ENCODE assay signal across 15 cellular contexts in genomic region chr5:87432460-87432859, GRCh38. TPM values are rescaled to one million over a fixed set of nuclear protein-coding genes. Genes with fewer than 3 reads are reported as not detected.
DNase-seq lines count a peak whose midpoint lies in the region; ATAC-seq and TF ChIP-seq lines count a peak whose summit lies in the region.
"Had no signal": no experiment of that assay in that cellular context is flagged by ENCODE, and none has a peak within 500 bp of the region (broad histone marks: within the 10 kb centered on the region; RNA-seq: fewer than 3 reads in every experiment).

No MANE protein-coding gene starts in this region.

- POLR2A ChIA-PET in activated CD8-positive, alpha-beta T cell treated with anti-CD3 and anti-CD28 coated beads for 36 hours (lab: Charles Lee) = no interaction called here
- POLR2A ChIA-PET in activated CD8-positive, alpha-beta T cell treated with anti-CD3 and anti-CD28 coated beads, Interleukin-2, amount 10 ng/mL, durations not matched to agents 7 days and 5 days (lab: Charles Lee) = no interaction called here

- peaks cover 10% of the 10 kb centered on the region for H3K27me3 Mint-ChIP-seq in activated CD8-positive, alpha-beta T cell treated with anti-CD3 and anti-CD28 coated beads for 36 hours
- peaks cover 8% of the 10 kb centered on the region for H3K27me3 Mint-ChIP-seq in activated CD8-positive, alpha-beta T cell treated with anti-CD3 and anti-CD28 coated beads, Interleukin-2, amount 10 ng/mL, durations not matched to agents 7 days and 5 days (ENCODE audit: low read depth)
- H3K27me3 Mint-ChIP-seq in activated naive CD8-positive, alpha-beta T cell treated with anti-CD3 and anti-CD28 coated beads, Interleukin-2, amount 50 U/mL, for 24 hours = no peaks in the 10 kb centered on the region
- peaks cover 6% of the 10 kb centered on the region for H3K27me3 Mint-ChIP-seq in activated naive CD8-positive, alpha-beta T cell treated with anti-CD3 and anti-CD28 coated beads for 36 hours
- peaks cover 10% of the 10 kb centered on the region for H3K27me3 Mint-ChIP-seq in T-helper 17 cell

- peak; percentile 83 for ATAC-seq in activated CD8-positive, alpha-beta T cell treated with anti-CD3 and anti-CD28 coated beads for 36 hours
- ATAC-seq in activated CD8-positive, alpha-beta T cell treated with anti-CD3 and anti-CD28 coated beads, Interleukin-2, amount 10 ng/mL, durations not matched to agents 7 days and 5 days = no peak
- ATAC-seq in activated naive CD8-positive, alpha-beta T cell treated with anti-CD3 and anti-CD28 coated beads, Interleukin-2, amount 50 U/mL, for 24 hours = peak; percentile 73
- ATAC-seq in T-helper 17 cell (peak; percentile 37), GM18502 (IDR thresholded peaks at IDR 0.05; ENCODE audit: poor library complexity, unreplicated experiment) (no peak), HG03469 (IDR thresholded peaks at IDR 0.05; ENCODE audit: unreplicated experiment) (no peak)
- ATAC-seq in stimulated activated naive CD8-positive, alpha-beta T cell treated with anti-CD3 and anti-CD28 coated beads, Interleukin-15, Interleukin-2, amounts not matched to agents 100 U/mL and 50 U/mL, for 24 hours = peak; percentile 66

- H3K9me3 Mint-ChIP-seq in activated CD8-positive, alpha-beta T cell treated with anti-CD3 and anti-CD28 coated beads for 36 hours = no peaks in the 10 kb centered on the region
- H3K9me3 Mint-ChIP-seq in activated CD8-positive, alpha-beta T cell treated with anti-CD3 and anti-CD28 coated beads, Interleukin-2, amount 10 ng/mL, durations not matched to agents 7 days and 5 days (ENCODE audit: insufficient read depth) = no peaks in the 10 kb centered on the region
- H3K9me3 Mint-ChIP-seq in activated naive CD8-positive, alpha-beta T cell treated with anti-CD3 and anti-CD28 coated beads, Interleukin-2, amount 50 U/mL, for 24 hours = no peaks in the 10 kb centered on the region
- no peaks in the 10 kb centered on the region for H3K9me3 Mint-ChIP-seq in activated naive CD8-positive, alpha-beta T cell treated with anti-CD3 and anti-CD28 coated beads for 36 hours

- TF ChIP-seq CTCF in activated CD8-positive, alpha-beta T cell treated with anti-CD3 and anti-CD28 coated beads for 36 hours (IDR thresholded peaks at IDR 0.05) = no peak

- H3K36me3 Mint-ChIP-seq in activated CD8-positive, alpha-beta T cell treated with anti-CD3 and anti-CD28 coated beads for 36 hours (ENCODE audit: low read depth) = no peaks in the 10 kb centered on the region
- H3K36me3 Mint-ChIP-seq in activated CD8-positive, alpha-beta T cell treated with anti-CD3 and anti-CD28 coated beads, Interleukin-2, amount 10 ng/mL, durations not matched to agents 7 days and 5 days (ENCODE audit: low read depth) = no peaks in the 10 kb centered on the region
- H3K36me3 Mint-ChIP-seq in activated naive CD8-positive, alpha-beta T cell treated with anti-CD3 and anti-CD28 coated beads, Interleukin-2, amount 50 U/mL, for 24 hours (ENCODE audit: low read depth) = no peaks in the 10 kb centered on the region
- no peaks in the 10 kb centered on the region for H3K36me3 Mint-ChIP-seq in activated naive CD8-positive, alpha-beta T cell treated with anti-CD3 and anti-CD28 coated beads for 36 hours
- H3K36me3 Mint-ChIP-seq in T-helper 17 cell (ENCODE audit: low read depth) = peaks cover 2% of the 10 kb centered on the region
- H3K36me3 Mint-ChIP-seq: CD4-positive, CD25-positive, alpha-beta regulatory T cell had no signal

- H3K4me3 Mint-ChIP-seq in activated CD8-positive, alpha-beta T cell treated with anti-CD3 and anti-CD28 coated beads for 36 hours = no peak overlapping the region
- no peak overlapping the region for H3K4me3 Mint-ChIP-seq in activated CD8-positive, alpha-beta T cell treated with anti-CD3 and anti-CD28 coated beads, Interleukin-2, amount 10 ng/mL, durations not matched to agents 7 days and 5 days
- H3K4me3 Mint-ChIP-seq in activated naive CD8-positive, alpha-beta T cell treated with anti-CD3 and anti-CD28 coated beads, Interleukin-2, amount 50 U/mL, for 24 hours = no peak overlapping the region
- H3K4me3 Mint-ChIP-seq in activated naive CD8-positive, alpha-beta T cell treated with anti-CD3 and anti-CD28 coated beads for 36 hours = no peak overlapping the region
- no peak overlapping the region for H3K4me3 Mint-ChIP-seq in T-helper 17 cell
- H3K4me3 Mint-ChIP-seq: CD4-positive, CD25-positive, alpha-beta regulatory T cell had no signal

- CTCF ChIA-PET in activated CD8-positive, alpha-beta T cell treated with anti-CD3 and anti-CD28 coated beads for 36 hours (lab: Charles Lee) = no interaction called here
- CTCF ChIA-PET in activated CD8-positive, alpha-beta T cell treated with anti-CD3 and anti-CD28 coated beads, Interleukin-2, amount 10 ng/mL, durations not matched to agents 7 days and 5 days (lab: Charles Lee) = no interaction called here

- H3K4me1 Mint-ChIP-seq in activated CD8-positive, alpha-beta T cell treated with anti-CD3 and anti-CD28 coated beads for 36 hours (ENCODE audit: low read depth) = no peaks in the 10 kb centered on the region
- no peaks in the 10 kb centered on the region for H3K4me1 Mint-ChIP-seq in activated CD8-positive, alpha-beta T cell treated with anti-CD3 and anti-CD28 coated beads, Interleukin-2, amount 10 ng/mL, durations not matched to agents 7 days and 5 days (ENCODE audit: low read depth)
- no peaks in the 10 kb centered on the region for H3K4me1 Mint-ChIP-seq in activated naive CD8-positive, alpha-beta T cell treated with anti-CD3 and anti-CD28 coated beads, Interleukin-2, amount 50 U/mL, for 24 hours
- no peaks in the 10 kb centered on the region for H3K4me1 Mint-ChIP-seq in activated naive CD8-positive, alpha-beta T cell treated with anti-CD3 and anti-CD28 coated beads for 36 hours
- H3K4me1 Mint-ChIP-seq in T-helper 17 cell = no peaks in the 10 kb centered on the region
- H3K4me1 Mint-ChIP-seq: CD4-positive, CD25-positive, alpha-beta regulatory T cell had no signal

- H3K27ac Mint-ChIP-seq in activated CD8-positive, alpha-beta T cell treated with anti-CD3 and anti-CD28 coated beads for 36 hours = no peak overlapping the region
- no peak overlapping the region for H3K27ac Mint-ChIP-seq in activated CD8-positive, alpha-beta T cell treated with anti-CD3 and anti-CD28 coated beads, Interleukin-2, amount 10 ng/mL, durations not matched to agents 7 days and 5 days
- no peak overlapping the region for H3K27ac Mint-ChIP-seq in activated naive CD8-positive, alpha-beta T cell treated with anti-CD3 and anti-CD28 coated beads, Interleukin-2, amount 50 U/mL, for 24 hours
- no peak overlapping the region for H3K27ac Mint-ChIP-seq in activated naive CD8-positive, alpha-beta T cell treated with anti-CD3 and anti-CD28 coated beads for 36 hours
- H3K27ac Mint-ChIP-seq in T-helper 17 cell = no peak overlapping the region
- H3K27ac Mint-ChIP-seq: CD4-positive, CD25-positive, alpha-beta regulatory T cell had no signal

- H3K9me3 ChIP-seq in T-helper 17 cell (ENCODE audit: control insufficient read depth, low read length, poor library complexity, severe bottlenecking) = no peaks in the 10 kb centered on the region
- H3K9me3 ChIP-seq: BE2C, Caco-2, HAP-1 had no signal

- peak; percentile 4 for DNase-seq in activated CD8-positive, alpha-beta T cell treated with anti-CD3 and anti-CD28 coated beads for 36 hours
- no peak for DNase-seq in activated CD8-positive, alpha-beta T cell treated with anti-CD3 and anti-CD28 coated beads, Interleukin-2, amount 10 ng/mL, durations not matched to agents 7 days and 5 days
- no peak for DNase-seq in activated naive CD8-positive, alpha-beta T cell treated with anti-CD3 and anti-CD28 coated beads, Interleukin-2, amount 50 U/mL, for 24 hours
- no peak for DNase-seq in activated naive CD8-positive, alpha-beta T cell treated with anti-CD3 and anti-CD28 coated beads for 36 hours
- no peak for DNase-seq in T-helper 17 cell
- DNase-seq in stimulated activated naive CD8-positive, alpha-beta T cell treated with anti-CD3 and anti-CD28 coated beads, Interleukin-15, Interleukin-2, amounts not matched to agents 100 U/mL and 50 U/mL, for 24 hours = no peak
- DNase-seq: ACHN; BE2C; C1 segment of cervical spinal cord; Caco-2; CD4-positive, CD25-positive, alpha-beta regulatory T cell; GM23248 had no signal

- intact Hi-C loops in activated CD8-positive, alpha-beta T cell treated with anti-CD3 and anti-CD28 coated beads for 36 hours (cut with micrococcal nuclease) = no loop called here

RNA-seq across cellular contexts. Expression of gene CCNH, which starts 19.7 kb away (rescaled TPM):
- total RNA-seq in activated CD8-positive, alpha-beta T cell treated with anti-CD3 and anti-CD28 coated beads for 36 hours = 10 to 100 TPM; 68.7 to 76.1 TPM
- total RNA-seq in activated CD8-positive, alpha-beta T cell treated with anti-CD3 and anti-CD28 coated beads, Interleukin-2, amount 10 ng/mL, durations not matched to agents 7 days and 5 days = 10 to 100 TPM; 51.0 to 56.2 TPM
- total RNA-seq in activated naive CD8-positive, alpha-beta T cell treated with anti-CD3 and anti-CD28 coated beads for 36 hours = 10 to 100 TPM; 61.4 to 68.0 TPM
- 100 to 1,000 TPM; 294 to 337 TPM for total RNA-seq in T-helper 17 cell

Comparison
In these comparisons a context has a peak if more than half of its experiments do, and no peak if none do; other contexts are left out.
1. ATAC-seq: peak in activated CD8-positive, alpha-beta T cell treated with anti-CD3 and anti-CD28 coated beads for 36 hours (single experiment), activated naive CD8-positive, alpha-beta T cell treated with anti-CD3 and anti-CD28 coated beads, Interleukin-2, amount 50 U/mL, for 24 hours (single experiment), T-helper 17 cell (single experiment) and stimulated activated naive CD8-positive, alpha-beta T cell treated with anti-CD3 and anti-CD28 coated beads, Interleukin-15, Interleukin-2, amounts not matched to agents 100 U/mL and 50 U/mL, for 24 hours (single experiment); none in activated CD8-positive, alpha-beta T cell treated with anti-CD3 and anti-CD28 coated beads, Interleukin-2, amount 10 ng/mL, durations not matched to agents 7 days and 5 days (single experiment), GM18502 (single experiment) and HG03469 (single experiment).